Comparison of ENCODE assay signal across 8 cellular contexts in the genomic region with DNA sequence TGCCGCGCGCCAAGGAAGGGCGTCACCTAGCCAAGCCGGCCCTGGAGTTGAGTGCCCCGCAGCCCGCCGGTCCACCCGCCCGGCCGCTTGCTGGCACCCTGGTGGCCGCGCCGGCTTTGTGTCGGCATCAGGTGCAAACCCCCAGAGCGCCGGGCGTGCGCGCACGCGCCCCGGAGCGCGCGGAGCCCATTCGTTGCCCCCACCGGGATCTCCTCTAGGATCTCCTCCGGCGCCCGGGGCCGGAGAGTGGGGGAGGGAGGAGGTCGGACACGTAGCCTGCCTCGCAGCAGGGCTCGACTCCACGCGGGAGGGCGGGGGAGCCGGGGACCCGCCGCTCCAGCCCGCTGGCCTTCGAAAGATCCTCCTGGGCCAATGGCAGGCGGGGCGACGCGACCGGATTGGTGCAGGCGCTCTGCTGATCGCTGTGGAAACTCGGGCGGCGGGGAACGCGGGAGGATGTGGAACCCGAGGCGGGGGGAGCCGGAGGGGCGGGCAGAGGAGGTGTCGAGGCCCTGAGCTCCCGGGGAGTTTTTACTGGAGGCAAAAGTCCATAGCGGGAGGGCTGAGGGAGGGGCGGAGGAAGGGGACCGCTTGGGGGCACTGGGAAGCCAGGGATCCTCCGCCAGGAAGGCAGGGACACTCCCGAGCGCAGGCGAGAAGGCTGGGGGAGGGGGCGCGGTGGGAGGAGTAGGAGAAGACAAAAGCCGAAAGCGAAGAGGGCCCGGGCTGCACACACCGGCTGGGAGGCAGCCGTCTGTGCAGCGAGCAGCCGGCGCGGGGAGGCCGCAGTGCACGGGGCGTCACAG. TPM values are rescaled to one million over a fixed set of nuclear protein-coding genes. Genes with fewer than 3 reads are reported as not detected.
DNase-seq lines count a peak whose midpoint lies in the region; ATAC-seq and TF ChIP-seq lines count a peak whose summit lies in the region.

A gene (plus strand): TSS at position 728 of the 806 bp plus-strand sequence. CDS start 91 bp downstream, outside the sequence.

- peak; percentile 77 for ATAC-seq in GM19455 (IDR thresholded peaks at IDR 0.05; ENCODE audit: unreplicated experiment)

- TF ChIP-seq CTCF in HL-60 (IDR thresholded peaks at IDR 0.05; ENCODE audit: insufficient read depth, low read length) (no peak), epithelial cell of proximal tubule (conservative IDR thresholded peaks at IDR 0.05; ENCODE audit: low read depth, low read length) (no peak)

- no peak within 1 kb of the TSS for H3K27ac ChIP-seq in HL-60 (replicated peaks)

- peak; percentile 96 for DNase-seq in CD1c-positive myeloid dendritic cell (ENCODE audit: extremely low spot score)
- peak; percentile 45 to 87 for DNase-seq in HL-60 (ENCODE audit: low read depth in 1 of 2, low spot score in 1 of 2)
- peak; percentile 94 to 95 for DNase-seq in NOMO-1 (lab: John Stamatoyannopoulos, UW; ENCODE audit: unreplicated experiment in 2 of 2)
- peak; percentile 45 for DNase-seq in activated T-cell treated with anti-CD3 and anti-CD28 coated beads for 4 hours
- DNase-seq in epithelial cell of proximal tubule (ENCODE audit: low read depth), result no peak
- peak; percentile 86 for DNase-seq in stimulated activated CD8-positive, alpha-beta memory T cell treated with anti-CD3 and anti-CD28 coated beads, Interleukin-4, amount 100 ng/mL, for 48 hours

- H3K9me3 ChIP-seq in mononuclear cell (ENCODE audit: low read depth, low read length), result no peaks in the 10 kb centered on the region

- H3K27me3 ChIP-seq in HL-60 (ENCODE audit: insufficient read depth, poor library complexity, severe bottlenecking), result peaks cover 36% of the 10 kb centered on the region
- peaks cover 5% of the 10 kb centered on the region for H3K27me3 ChIP-seq in mononuclear cell (ENCODE audit: insufficient read depth, low read length)

- H3K4me3 ChIP-seq in HL-60 (replicated peaks; ENCODE audit: insufficient read depth, low read length) (peak within 1 kb of the TSS; percentile 36), epithelial cell of proximal tubule (ENCODE audit: low read depth, low read length) (peak within 1 kb of the TSS; percentile 92), mononuclear cell (ENCODE audit: low read length) (peak within 1 kb of the TSS; percentile 41)

- peaks cover 59% of the 10 kb centered on the region for H3K4me1 ChIP-seq in mononuclear cell (ENCODE audit: insufficient read depth, low read length)

RNA-seq across cellular contexts. Expression of the gene that starts here (rescaled TPM):
- total RNA-seq in epithelial cell of proximal tubule (169 and 442 TPM in 2 replicates), mononuclear cell (12.8 TPM)

Comparison
In these comparisons a context has a peak if more than half of its experiments do, and no peak if none do; other contexts are left out.
1. RNA of the gene that starts here (total RNA-seq): 169 to 442 TPM in epithelial cell of proximal tubule; 12.8 TPM in mononuclear cell (single experiment); every median in the first group is over 10 times any median in the second.
2. H3K4me3 ChIP-seq: peak in every context shown above with its lines; median percentile 92 in epithelial cell of proximal tubule; 41 in mononuclear cell; 36 in HL-60.